ENCODE assay signal across 21 cellular contexts in genomic region chr1:182885591-182885990, GRCh38.
"Had no signal": no experiment of that assay in that cellular context is flagged by ENCODE, and none has a peak within 500 bp of the region (broad histone marks: within the 10 kb centered on the region; RNA-seq: fewer than 3 reads in every experiment).

No MANE protein-coding gene starts in this region.

- H3K27me3 Mint-ChIP-seq: naive thymus-derived CD4-positive, alpha-beta T cell; stimulated activated naive B cell treated with anti-CD40 and anti-IgM and Interleukin-4, amounts not matched to agents 10 μg/mL and 1 μg/mL and 100 μg/mL, for 72 hours; type B pancreatic cell had no signal

- H3K9me3 Mint-ChIP-seq: nephron progenitor cell; stimulated activated naive B cell treated with anti-CD40 and anti-IgM and Interleukin-4, amounts not matched to agents 10 μg/mL and 1 μg/mL and 100 μg/mL, for 72 hours; type B pancreatic cell had no signal

- H3K4me3 Mint-ChIP-seq: naive thymus-derived CD4-positive, alpha-beta T cell; nephron progenitor cell; stimulated activated naive B cell treated with anti-CD40 and anti-IgM and Interleukin-4, amounts not matched to agents 10 μg/mL and 1 μg/mL and 100 μg/mL, for 72 hours; type B pancreatic cell had no signal

- H3K4me1 Mint-ChIP-seq: nephron progenitor cell had no signal

- H3K27ac Mint-ChIP-seq: nephron progenitor cell, type B pancreatic cell had no signal

- DNase-seq: cortex of kidney; dorsolateral prefrontal cortex; effector CD8-positive, alpha-beta T cell; heart right ventricle; hypothalamus; kidney glomerular epithelial cell; mammary epithelial cell; naive thymus-derived CD4-positive, alpha-beta T cell; nephron progenitor cell; spleen; stimulated activated CD4-positive, alpha-beta T cell treated with anti-CD3 and anti-CD28 coated beads, Interleukin-15, amount 100 ng/mL, for 24 hours; stimulated activated CD4-positive, alpha-beta T cell treated with anti-CD3 and anti-CD28 coated beads, Interleukin-1b, Interleukin-23, amount 100 ng/mL, for 48 hours; stimulated activated CD4-positive, alpha-beta T cell treated with anti-CD3 and anti-CD28 coated beads, Interleukin-4, amount 100 ng/mL, for 24 hours; stimulated activated naive B cell treated with anti-CD40 and anti-IgM and Interleukin-4, amounts not matched to agents 10 μg/mL and 1 μg/mL and 100 μg/mL, for 72 hours; thyroid gland had no signal

- ATAC-seq: esophagus mucosa; heart right ventricle; naive thymus-derived CD4-positive, alpha-beta T cell; sciatic nerve; stimulated activated naive B cell treated with anti-CD40 and anti-IgM and Interleukin-4, amounts not matched to agents 10 μg/mL and 1 μg/mL and 100 μg/mL, for 72 hours had no signal

- FAIRE-seq: frontal cortex, islet of Langerhans, urothelium cell line had no signal
